8 cellular contexts compared by ENCODE assay signal in the genomic region with DNA sequence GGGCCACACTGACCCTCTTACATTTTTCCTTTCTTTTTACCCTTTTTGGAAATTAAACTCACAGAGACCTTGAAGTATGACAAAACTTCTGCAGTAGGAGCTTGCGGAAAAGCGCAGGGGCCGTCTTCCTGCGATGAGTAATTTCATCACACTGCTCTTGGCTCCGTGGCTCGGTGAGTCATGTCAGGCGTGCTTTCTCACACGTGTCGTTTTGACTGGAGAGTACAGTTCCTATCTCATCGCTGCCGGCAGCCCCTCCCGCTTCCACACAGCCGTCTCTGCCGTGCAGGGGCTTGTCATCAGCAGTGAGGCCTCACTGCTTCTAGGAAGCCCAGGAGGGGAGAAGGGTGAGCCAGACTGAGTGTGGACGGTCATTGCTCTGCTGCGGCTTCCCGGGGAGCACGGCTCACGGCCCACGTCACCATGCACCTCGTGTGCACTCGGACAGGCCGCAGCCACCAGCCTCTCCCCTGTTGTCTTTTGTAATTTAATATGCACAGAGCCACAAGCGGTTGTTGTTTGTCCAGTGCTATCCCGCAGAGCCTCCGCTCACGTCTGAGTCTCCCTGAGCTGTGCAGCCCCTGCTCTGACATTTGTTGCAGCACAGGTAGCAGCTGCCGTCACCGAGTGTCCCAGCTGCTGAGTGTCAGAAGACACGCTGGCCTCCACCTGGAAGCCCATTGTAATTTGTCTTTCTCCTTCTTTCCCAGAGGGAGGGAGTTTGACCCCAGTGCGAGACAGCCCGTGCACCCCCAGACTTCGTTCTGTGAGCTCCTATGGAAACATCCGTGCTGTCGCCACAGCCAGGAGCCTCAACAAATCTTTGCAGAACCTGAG.
DNase-seq lines count a peak whose midpoint lies in the region; ATAC-seq, FAIRE-seq and TF ChIP-seq lines count a peak whose summit lies in the region.

No MANE protein-coding gene starts in this region.

- TF ChIP-seq CTCF in HepG2 (CRISPR knock-in tag; IDR thresholded peaks at IDR 0.05): no peak

- CTCF ChIA-PET in HepG2 (lab: Yijun Ruan, JAX; ENCODE audit: low intra/inter-chr PET ratio, low total read pairs): no interaction called here

- H3K9ac ChIP-seq in HepG2 (ENCODE audit: insufficient read depth, low read depth, low read length): no peak overlapping the region

- WGBS in small intestine, 3 donors: 77 to 86% (median 77%) methylated on average over 35 of the region's 35 CpGs
- WGBS in HepG2 (ENCODE audit: low lambda C conversion rate): 97% methylated on average over 35 of the region's 35 CpGs

- H2AFZ ChIP-seq in HepG2 (ENCODE audit: low read length): no peak overlapping the region

- no peaks in the 10 kb centered on the region for H4K20me1 ChIP-seq in HepG2 (ENCODE audit: insufficient read depth, low read length)

- H3K4me3 ChIP-seq in small intestine (ENCODE audit: low read depth in 1 of 2, low read length in 2 of 2) (no peak overlapping the region), HepG2 (replicated peaks in 1 of 3; ENCODE audit: insufficient read depth in 1 of 3, low read depth in 2 of 3, low read length in 3 of 3) (no peak overlapping the region)

- intact Hi-C loops in HepG2 (cut with micrococcal nuclease; ENCODE audit: unreplicated experiment): no loop called here

- no peaks in the 10 kb centered on the region for H3K79me2 ChIP-seq in HepG2 (ENCODE audit: insufficient read depth, low read length)

- BruUV-seq in HepG2 (replicated peaks; lab: Mats Ljungman, UMichigan): no TSS peak

- TF ChIP-seq POLR2A in HepG2 (IDR thresholded peaks at IDR 0.05; ENCODE audit: insufficient read depth in 1 of 2, low read depth in 2 of 2, low read length in 2 of 2): no peak

- peak overlapping the region in 1 of 2 donors; percentile 28 for H3K27ac ChIP-seq in small intestine (ENCODE audit: low read depth in 1 of 2, low read length in 1 of 2)
- no peak overlapping the region for H3K27ac ChIP-seq in HepG2 (ENCODE audit: extremely low read length, insufficient read depth, low read length)

- H3K4me1 ChIP-seq in small intestine (ENCODE audit: control insufficient read depth in 2 of 2, insufficient read depth in 1 of 2, low read depth in 1 of 2, low read length in 1 of 2) (no peaks in the 10 kb centered on the region), HepG2 (ENCODE audit: insufficient read depth, low read length) (no peaks in the 10 kb centered on the region)

- TF ChIP-seq RAD21 in HepG2 (CRISPR knock-in tag; IDR thresholded peaks at IDR 0.05): no peak

- peaks cover 0 to 4% of the 10 kb centered on the region in 2 donors for H3K36me3 ChIP-seq in small intestine (ENCODE audit: control insufficient read depth in 2 of 2, insufficient read depth in 2 of 2, low read length in 2 of 2)
- H3K36me3 ChIP-seq in HepG2 (replicated peaks in 1 of 2; ENCODE audit: control insufficient read depth in 1 of 2, insufficient read depth in 2 of 2, low read length in 2 of 2): peaks cover 31 to 74% of the 10 kb centered on the region in 2 experiments

- in situ Hi-C loops in HepG2 (cut with HindIII; ENCODE audit: extremely low pct_ligation_motif_present, low pct_unique_long_range_greater_than_20kb): no loop called here

- no peak for TF ChIP-seq EP300 in HepG2 (IDR thresholded peaks at IDR 0.05; ENCODE audit: low read depth in 2 of 2, low read length in 2 of 2)
- TF ChIP-seq EP300 in HepG2 (CRISPR knock-in tag; IDR thresholded peaks at IDR 0.05; ENCODE audit: borderline replicate concordance): no peak

- FAIRE-seq in small intestine (lab: Jason Lieb, UNC): no peak
- no peak for FAIRE-seq in HepG2 (lab: Jason Lieb, UNC)

- no peak overlapping the region for H3K4me2 ChIP-seq in HepG2 (ENCODE audit: low read depth, low read length)

- POLR2A ChIA-PET in HepG2 (lab: Yijun Ruan, JAX): no interaction called here

- H3K27me3 ChIP-seq in small intestine (ENCODE audit: control insufficient read depth in 2 of 2, insufficient read depth in 2 of 2, low read length in 2 of 2) (no peaks in the 10 kb centered on the region), HepG2 (ENCODE audit: control insufficient read depth in 1 of 2, insufficient read depth in 2 of 2, low read length in 2 of 2) (no peaks in the 10 kb centered on the region)

- ATAC-seq in GM18868 (IDR thresholded peaks at IDR 0.05; ENCODE audit: unreplicated experiment) (peak; percentile 56), HG03196 (IDR thresholded peaks at IDR 0.05; ENCODE audit: unreplicated experiment) (peak; percentile 54), HepG2 (no peak)

- DNase-seq in SIG-M5 treated with dmso at 0.1 percent for 504 hours (lab: John Stamatoyannopoulos, UW; ENCODE audit: unreplicated experiment) (peak; percentile 97), activated gamma-delta T cell treated with Interleukin-2 at 50 U/mL for 16 hours (peak; percentile 72), glomerular visceral epithelial cell (ENCODE audit: extremely low spot score) (peak; percentile 98), small intestine (peak; percentile 57), HepG2 (ENCODE audit: low spot score) (no peak), NCI-H1092 (lab: John Stamatoyannopoulos, UW) (no peak)

- H3K9me3 ChIP-seq in small intestine (ENCODE audit: control insufficient read depth, low read depth): no peaks in the 10 kb centered on the region
- H3K9me3 ChIP-seq in HepG2 (ENCODE audit: low read length): no peaks in the 10 kb centered on the region

TF ChIP-seq in HepG2, 621 proteins besides CTCF, POLR2A, EP300 and RAD21 (continues in another document):
- TF ChIP-seq KAT2B (IDR thresholded peaks at IDR 0.05; ENCODE audit: borderline replicate concordance, low read depth, low read length) (no peak), SKI (IDR thresholded peaks at IDR 0.05; ENCODE audit: partially characterized antibody) (no peak), ZNF761 (CRISPR knock-in tag; conservative IDR thresholded peaks at IDR 0.05) (no peak), MED1 (CRISPR knock-in tag; IDR thresholded peaks at IDR 0.05) (no peak), MIXL1 (CRISPR knock-in tag; IDR thresholded peaks at IDR 0.05) (no peak), FIP1L1 (IDR thresholded peaks at IDR 0.05; ENCODE audit: borderline replicate concordance, insufficient read depth, low read depth, low read length) (no peak), SIX1 (CRISPR knock-in tag; IDR thresholded peaks at IDR 0.05; ENCODE audit: borderline replicate concordance) (no peak), ATF7-NPFF (CRISPR knock-in tag; IDR thresholded peaks at IDR 0.05; ENCODE audit: low read depth) (no peak), ZNF552 (CRISPR knock-in tag; IDR thresholded peaks at IDR 0.05; ENCODE audit: borderline replicate concordance) (no peak), ZNF224 (CRISPR knock-in tag; IDR thresholded peaks at IDR 0.05) (no peak)
- TF ChIP-seq, protein P1, sequence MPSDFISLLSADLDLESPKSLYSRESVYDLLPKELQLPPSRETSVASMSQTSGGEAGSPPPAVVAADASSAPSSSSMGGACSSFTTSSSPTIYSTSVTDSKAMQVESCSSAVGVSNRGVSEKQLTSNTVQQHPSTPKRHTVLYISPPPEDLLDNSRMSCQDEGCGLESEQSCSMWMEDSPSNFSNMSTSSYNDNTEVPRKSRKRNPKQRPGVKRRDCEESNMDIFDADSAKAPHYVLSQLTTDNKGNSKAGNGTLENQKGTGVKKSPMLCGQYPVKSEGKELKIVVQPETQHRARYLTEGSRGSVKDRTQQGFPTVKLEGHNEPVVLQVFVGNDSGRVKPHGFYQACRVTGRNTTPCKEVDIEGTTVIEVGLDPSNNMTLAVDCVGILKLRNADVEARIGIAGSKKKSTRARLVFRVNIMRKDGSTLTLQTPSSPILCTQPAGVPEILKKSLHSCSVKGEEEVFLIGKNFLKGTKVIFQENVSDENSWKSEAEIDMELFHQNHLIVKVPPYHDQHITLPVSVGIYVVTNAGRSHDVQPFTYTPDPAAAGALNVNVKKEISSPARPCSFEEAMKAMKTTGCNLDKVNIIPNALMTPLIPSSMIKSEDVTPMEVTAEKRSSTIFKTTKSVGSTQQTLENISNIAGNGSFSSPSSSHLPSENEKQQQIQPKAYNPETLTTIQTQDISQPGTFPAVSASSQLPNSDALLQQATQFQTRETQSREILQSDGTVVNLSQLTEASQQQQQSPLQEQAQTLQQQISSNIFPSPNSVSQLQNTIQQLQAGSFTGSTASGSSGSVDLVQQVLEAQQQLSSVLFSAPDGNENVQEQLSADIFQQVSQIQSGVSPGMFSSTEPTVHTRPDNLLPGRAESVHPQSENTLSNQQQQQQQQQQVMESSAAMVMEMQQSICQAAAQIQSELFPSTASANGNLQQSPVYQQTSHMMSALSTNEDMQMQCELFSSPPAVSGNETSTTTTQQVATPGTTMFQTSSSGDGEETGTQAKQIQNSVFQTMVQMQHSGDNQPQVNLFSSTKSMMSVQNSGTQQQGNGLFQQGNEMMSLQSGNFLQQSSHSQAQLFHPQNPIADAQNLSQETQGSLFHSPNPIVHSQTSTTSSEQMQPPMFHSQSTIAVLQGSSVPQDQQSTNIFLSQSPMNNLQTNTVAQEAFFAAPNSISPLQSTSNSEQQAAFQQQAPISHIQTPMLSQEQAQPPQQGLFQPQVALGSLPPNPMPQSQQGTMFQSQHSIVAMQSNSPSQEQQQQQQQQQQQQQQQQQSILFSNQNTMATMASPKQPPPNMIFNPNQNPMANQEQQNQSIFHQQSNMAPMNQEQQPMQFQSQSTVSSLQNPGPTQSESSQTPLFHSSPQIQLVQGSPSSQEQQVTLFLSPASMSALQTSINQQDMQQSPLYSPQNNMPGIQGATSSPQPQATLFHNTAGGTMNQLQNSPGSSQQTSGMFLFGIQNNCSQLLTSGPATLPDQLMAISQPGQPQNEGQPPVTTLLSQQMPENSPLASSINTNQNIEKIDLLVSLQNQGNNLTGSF (CRISPR knock-in tag; IDR thresholded peaks at IDR 0.05): no peak
- TF ChIP-seq, protein P2, sequence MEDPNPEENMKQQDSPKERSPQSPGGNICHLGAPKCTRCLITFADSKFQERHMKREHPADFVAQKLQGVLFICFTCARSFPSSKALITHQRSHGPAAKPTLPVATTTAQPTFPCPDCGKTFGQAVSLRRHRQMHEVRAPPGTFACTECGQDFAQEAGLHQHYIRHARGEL (CRISPR knock-in tag; IDR thresholded peaks at IDR 0.05): no peak

Comparison
In these comparisons a context has a peak if more than half of its experiments do, and no peak if none do; other contexts are left out.
1. DNase-seq: peak in SIG-M5 treated with dmso at 0.1 percent for 504 hours (single experiment), activated gamma-delta T cell treated with Interleukin-2 at 50 U/mL for 16 hours (single experiment), glomerular visceral epithelial cell (single experiment) and small intestine (single experiment); none in HepG2 (single experiment) and NCI-H1092 (single experiment).